9 cellular contexts compared by ENCODE assay signal in genomic region chr5:148403344-148403743, GRCh38. TPM values are rescaled to one million over a fixed set of nuclear protein-coding genes. Genes with fewer than 3 reads are reported as not detected.
A peak's percentile ranks its signal among the peaks of the same experiment; 100 is the strongest.
DNase-seq lines count a peak whose midpoint lies in the region; ATAC-seq and TF ChIP-seq lines count a peak whose summit lies in the region.
"Had no signal": no experiment of that assay in that cellular context is flagged by ENCODE, and none has a peak within 500 bp of the region (broad histone marks: within the 10 kb centered on the region; RNA-seq: fewer than 3 reads in every experiment).

No MANE protein-coding gene starts in this region.

- no peak for TF ChIP-seq POLR2A in spleen (IDR thresholded peaks at IDR 0.05)

- TF ChIP-seq CTCF in spleen (IDR thresholded peaks at IDR 0.05 in 8 of 11, conservative IDR thresholded peaks at IDR 0.05 in 3 of 11): no peak

- H3K4me3 Mint-ChIP-seq in activated T-cell treated with anti-CD3 and anti-CD28 coated beads, Interleukin-2, amount 50 U/mL, for 24 hours: no peak overlapping the region
- H3K4me3 Mint-ChIP-seq in activated T-cell treated with anti-CD3 and anti-CD28 coated beads, Interleukin-2, amount 50 U/mL, for 4 hours: no peak overlapping the region
- H3K4me3 Mint-ChIP-seq in effector memory CD8-positive, alpha-beta T cell: no peak overlapping the region

- peaks cover 0 to 58% (median 39%) of the 10 kb centered on the region in 6 donors for H3K4me1 ChIP-seq in spleen

- DNase-seq in activated T-cell treated with anti-CD3 and anti-CD28 coated beads, Interleukin-2, amount 50 U/mL, for 24 hours: no peak
- DNase-seq in activated T-cell treated with anti-CD3 and anti-CD28 coated beads, Interleukin-2, amount 50 U/mL, for 4 hours: no peak
- DNase-seq in NOMO-1 treated with dmso at 0.1 percent for 144 hours (lab: John Stamatoyannopoulos, UW; ENCODE audit: unreplicated experiment) (peak; percentile 82), spleen (no peak), dermis blood vessel endothelial cell (no peak), DMS79 treated with DMSO at 0.1 percent for 48 hours (lab: John Stamatoyannopoulos, UW) (no peak)
- DNase-seq in effector memory CD8-positive, alpha-beta T cell: no peak
- DNase-seq: stimulated activated naive CD4-positive, alpha-beta T cell had no signal

- no peaks in the 10 kb centered on the region for H3K9me3 Mint-ChIP-seq in activated T-cell treated with anti-CD3 and anti-CD28 coated beads, Interleukin-2, amount 50 U/mL, for 24 hours
- H3K9me3 Mint-ChIP-seq in activated T-cell treated with anti-CD3 and anti-CD28 coated beads, Interleukin-2, amount 50 U/mL, for 4 hours: no peaks in the 10 kb centered on the region
- H3K9me3 Mint-ChIP-seq in effector memory CD8-positive, alpha-beta T cell: no peaks in the 10 kb centered on the region

- H3K36me3 Mint-ChIP-seq in activated T-cell treated with anti-CD3 and anti-CD28 coated beads, Interleukin-2, amount 50 U/mL, for 24 hours (ENCODE audit: low read depth): peaks cover 95% of the 10 kb centered on the region
- H3K36me3 Mint-ChIP-seq in activated T-cell treated with anti-CD3 and anti-CD28 coated beads, Interleukin-2, amount 50 U/mL, for 4 hours (ENCODE audit: insufficient read depth): peaks cover 61% of the 10 kb centered on the region
- peaks cover 81% of the 10 kb centered on the region for H3K36me3 Mint-ChIP-seq in effector memory CD8-positive, alpha-beta T cell (ENCODE audit: insufficient read depth)

- H3K36me3 ChIP-seq in spleen: peaks cover 0 to 100% (median 67%) of the 10 kb centered on the region in 6 donors

- peaks cover 56% of the 10 kb centered on the region for H3K4me1 Mint-ChIP-seq in activated T-cell treated with anti-CD3 and anti-CD28 coated beads, Interleukin-2, amount 50 U/mL, for 24 hours (ENCODE audit: low read depth)
- H3K4me1 Mint-ChIP-seq in activated T-cell treated with anti-CD3 and anti-CD28 coated beads, Interleukin-2, amount 50 U/mL, for 4 hours (ENCODE audit: low read depth): peaks cover 38% of the 10 kb centered on the region
- H3K4me1 Mint-ChIP-seq in effector memory CD8-positive, alpha-beta T cell (ENCODE audit: low read depth in 2 of 2): peaks cover 6 to 37% of the 10 kb centered on the region in 2 donors

- H3K27ac ChIP-seq in spleen: peak overlapping the region in 5 of 8 donors; percentile 41 to 77 (median 75)

- peak overlapping the region; percentile 56 for H3K27ac Mint-ChIP-seq in activated T-cell treated with anti-CD3 and anti-CD28 coated beads, Interleukin-2, amount 50 U/mL, for 24 hours
- no peak overlapping the region for H3K27ac Mint-ChIP-seq in effector memory CD8-positive, alpha-beta T cell

- no peaks in the 10 kb centered on the region for H3K27me3 Mint-ChIP-seq in activated T-cell treated with anti-CD3 and anti-CD28 coated beads, Interleukin-2, amount 50 U/mL, for 24 hours
- H3K27me3 Mint-ChIP-seq in activated T-cell treated with anti-CD3 and anti-CD28 coated beads, Interleukin-2, amount 50 U/mL, for 4 hours (ENCODE audit: low read depth): no peaks in the 10 kb centered on the region
- H3K27me3 Mint-ChIP-seq in effector memory CD8-positive, alpha-beta T cell: no peaks in the 10 kb centered on the region

- intact Hi-C loops in spleen (cut with DNase I; ENCODE audit: low total_unique reads): no loop called here

- no peaks in the 10 kb centered on the region for H3K9me3 ChIP-seq in spleen

- H3K4me3 ChIP-seq in spleen: no peak overlapping the region

- H3K27me3 ChIP-seq in spleen (replicated peaks in 1 of 7): no peaks in the 10 kb centered on the region

- ATAC-seq in activated T-cell treated with anti-CD3 and anti-CD28 coated beads, Interleukin-2, amount 50 U/mL, for 4 hours: no peak
- peak; percentile 90 for ATAC-seq in HG02852 (IDR thresholded peaks at IDR 0.05; ENCODE audit: unreplicated experiment)
- ATAC-seq in effector memory CD8-positive, alpha-beta T cell (replicated peaks): no peak

RNA-seq across cellular contexts. Expression of gene FBXO38, which starts 19.6 kb away (rescaled TPM):
- total RNA-seq in activated T-cell treated with anti-CD3 and anti-CD28 coated beads, Interleukin-2, amount 50 U/mL, for 4 hours: 10 to 100 TPM; 29.8 to 31.5 (median 30.5) TPM
- total RNA-seq in spleen (100 to 1,000 TPM in 1 of 7 donors, 10 to 100 TPM in 6; 50.4 to 119 (median 76.9) TPM), dermis blood vessel endothelial cell (47.7 and 63.3 TPM in 2 replicates)
- polyA plus RNA-seq in spleen: 10 to 100 TPM; 14.3 to 14.5 (median 14.4) TPM
